In the genomic region with DNA sequence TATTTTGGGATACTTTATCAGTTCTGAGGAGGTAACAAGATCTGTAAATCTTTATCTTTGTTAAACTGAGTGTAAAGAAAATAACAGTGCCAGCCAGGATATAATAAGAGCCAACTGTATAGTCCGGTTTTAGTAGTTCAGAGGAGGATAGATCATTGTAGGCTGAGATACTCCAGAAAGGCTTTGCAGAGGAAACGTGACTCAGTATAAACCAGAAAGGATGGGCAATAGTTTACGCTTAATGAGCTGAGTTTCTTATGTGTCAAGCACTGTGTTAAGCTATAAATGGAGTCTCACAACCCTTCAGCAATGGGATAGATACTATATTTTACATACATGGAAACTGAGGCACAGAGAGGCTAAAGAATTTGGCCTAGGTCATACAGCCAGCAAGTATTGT, we compare ENCODE assay signal across 18 cellular contexts. TPM values are rescaled to one million over a fixed set of nuclear protein-coding genes. Genes with fewer than 3 reads are reported as not detected.
DNase-seq lines count a peak whose midpoint lies in the region; ATAC-seq and TF ChIP-seq lines count a peak whose summit lies in the region.
"Had no signal": no experiment of that assay in that cellular context is flagged by ENCODE, and none has a peak within 500 bp of the region (broad histone marks: within the 10 kb centered on the region; RNA-seq: fewer than 3 reads in every experiment).

No MANE protein-coding gene starts in this region.

- WGBS in GM23248 (ENCODE audit: low coverage in 1 of 2, low lambda C conversion rate in 2 of 2, missing lambda C conversion rate in 2 of 2), 2 experiments = 58 to 62% methylated on average over 3 of the region's 3 CpGs
- WGBS in spleen, 5 donors = 75 to 91% (median 81%) methylated on average over 3 of the region's 3 CpGs

- peaks cover 49% of the 10 kb centered on the region for H3K4me1 Mint-ChIP-seq in T-helper 2 cell treated with Interferon-gamma antibody and Interleukin-4, amounts not matched to agents 5 μg/mL and 100 μg/mL, for 36 hours (ENCODE audit: low read depth)
- peaks cover 55% of the 10 kb centered on the region for H3K4me1 Mint-ChIP-seq in activated CD8-positive, alpha-beta T cell treated with anti-CD3 and anti-CD28 coated beads, Interleukin-2, amount 10 ng/mL, durations not matched to agents 7 days and 5 days (ENCODE audit: low read depth)

- no peak for ATAC-seq in activated CD8-positive, alpha-beta T cell treated with anti-CD3 and anti-CD28 coated beads, Interleukin-2, amount 10 ng/mL, durations not matched to agents 7 days and 5 days
- no peak for ATAC-seq in GM18502 (IDR thresholded peaks at IDR 0.05; ENCODE audit: poor library complexity, unreplicated experiment)
- ATAC-seq: activated CD4-positive, alpha-beta T cell treated with anti-CD3 and anti-CD28 coated beads for 36 hours; right cardiac atrium had no signal

- TF ChIP-seq POLR2A in spleen (IDR thresholded peaks at IDR 0.05) = no peak

- H3K9me2 ChIP-seq in GM23248 (ENCODE audit: insufficient read depth) = no peaks in the 10 kb centered on the region

- H3K9me3 ChIP-seq in GM23248 (ENCODE audit: low read depth) (no peaks in the 10 kb centered on the region), spleen (no peaks in the 10 kb centered on the region)
- H3K9me3 ChIP-seq: tibial artery had no signal

- H3K27ac ChIP-seq in GM23248 (no peak overlapping the region), spleen (no peak overlapping the region)
- H3K27ac ChIP-seq: tibial artery had no signal

- intact Hi-C loops in spleen (cut with DNase I; ENCODE audit: low total_unique reads) = loop anchor here (10.0 kb wide), 1 partner anchor 172 kb away; the partner anchor contains the start of gene ALG5

- H2AFZ ChIP-seq in GM23248 = peak overlapping the region; percentile 25; the same call in 1 of the 2 replicates

- H3K79me2 ChIP-seq in GM23248 (ENCODE audit: insufficient read depth) = peaks cover 64% of the 10 kb centered on the region

- H3K36me3 ChIP-seq in GM23248 (ENCODE audit: low read depth) = peaks cover 16% of the 10 kb centered on the region; the same call in 1 of the 2 replicates
- peaks cover 0 to 31% (median 13%) of the 10 kb centered on the region in 6 donors for H3K36me3 ChIP-seq in spleen

- no peaks in the 10 kb centered on the region for H3K27me3 Mint-ChIP-seq in T-helper 2 cell treated with Interferon-gamma antibody and Interleukin-4, amounts not matched to agents 5 μg/mL and 100 μg/mL, for 36 hours (ENCODE audit: low read depth)
- H3K27me3 Mint-ChIP-seq in activated CD8-positive, alpha-beta T cell treated with anti-CD3 and anti-CD28 coated beads, Interleukin-2, amount 10 ng/mL, durations not matched to agents 7 days and 5 days (ENCODE audit: low read depth) = no peaks in the 10 kb centered on the region
- H3K27me3 Mint-ChIP-seq: activated CD4-positive, alpha-beta T cell treated with anti-CD3 and anti-CD28 coated beads for 36 hours had no signal

- H3K4me3 Mint-ChIP-seq in T-helper 2 cell treated with Interferon-gamma antibody and Interleukin-4, amounts not matched to agents 5 μg/mL and 100 μg/mL, for 36 hours = peak overlapping the region; percentile 22
- peak overlapping the region; percentile 40 for H3K4me3 Mint-ChIP-seq in activated CD8-positive, alpha-beta T cell treated with anti-CD3 and anti-CD28 coated beads, Interleukin-2, amount 10 ng/mL, durations not matched to agents 7 days and 5 days
- H3K4me3 Mint-ChIP-seq: activated CD4-positive, alpha-beta T cell treated with anti-CD3 and anti-CD28 coated beads for 36 hours; nephron had no signal

- CTCF ChIA-PET in activated CD8-positive, alpha-beta T cell treated with anti-CD3 and anti-CD28 coated beads, Interleukin-2, amount 10 ng/mL, durations not matched to agents 7 days and 5 days (lab: Charles Lee) = interaction anchor here (1.0 kb wide), 2 partner anchors 19 to 158 kb away, joined by 3 to 4 read pairs; no protein-coding TSS in a partner anchor

- no peak overlapping the region for H3K27ac Mint-ChIP-seq in T-helper 2 cell treated with Interferon-gamma antibody and Interleukin-4, amounts not matched to agents 5 μg/mL and 100 μg/mL, for 36 hours
- H3K27ac Mint-ChIP-seq in activated CD8-positive, alpha-beta T cell treated with anti-CD3 and anti-CD28 coated beads, Interleukin-2, amount 10 ng/mL, durations not matched to agents 7 days and 5 days = no peak overlapping the region
- H3K27ac Mint-ChIP-seq: activated CD4-positive, alpha-beta T cell treated with anti-CD3 and anti-CD28 coated beads for 36 hours; nephron had no signal

- in situ Hi-C loops in GM23248 (cut with MboI) = no loop called here

- POLR2A ChIA-PET in activated CD8-positive, alpha-beta T cell treated with anti-CD3 and anti-CD28 coated beads, Interleukin-2, amount 10 ng/mL, durations not matched to agents 7 days and 5 days (lab: Charles Lee) = interaction anchor here (1.4 kb wide), 1 partner anchor 177 kb away, joined by 4 read pairs; no protein-coding TSS in a partner anchor

- no peaks in the 10 kb centered on the region for H3F3A ChIP-seq in GM23248 (ENCODE audit: insufficient read depth)

- peaks cover 24% of the 10 kb centered on the region for H3K36me3 Mint-ChIP-seq in T-helper 2 cell treated with Interferon-gamma antibody and Interleukin-4, amounts not matched to agents 5 μg/mL and 100 μg/mL, for 36 hours (ENCODE audit: low read depth)
- H3K36me3 Mint-ChIP-seq in activated CD8-positive, alpha-beta T cell treated with anti-CD3 and anti-CD28 coated beads, Interleukin-2, amount 10 ng/mL, durations not matched to agents 7 days and 5 days (ENCODE audit: low read depth) = peaks cover 31% of the 10 kb centered on the region

- H3K9me3 Mint-ChIP-seq in T-helper 2 cell treated with Interferon-gamma antibody and Interleukin-4, amounts not matched to agents 5 μg/mL and 100 μg/mL, for 36 hours = no peaks in the 10 kb centered on the region
- no peaks in the 10 kb centered on the region for H3K9me3 Mint-ChIP-seq in activated CD8-positive, alpha-beta T cell treated with anti-CD3 and anti-CD28 coated beads, Interleukin-2, amount 10 ng/mL, durations not matched to agents 7 days and 5 days (ENCODE audit: insufficient read depth)
- H3K9me3 Mint-ChIP-seq: nephron had no signal

- TF ChIP-seq CTCF in spleen (IDR thresholded peaks at IDR 0.05 in 8 of 11, conservative IDR thresholded peaks at IDR 0.05 in 3 of 11) = no peak

- peak overlapping the region; percentile 18; the same call in 1 of the 2 replicates for H3K4me3 ChIP-seq in GM23248
- H3K4me3 ChIP-seq in spleen = no peak overlapping the region
- H3K4me3 ChIP-seq: tibial artery had no signal

- H4K20me1 ChIP-seq in GM23248 (ENCODE audit: insufficient read depth) = no peaks in the 10 kb centered on the region

- H3K4me2 ChIP-seq in GM23248 (ENCODE audit: unreplicated experiment) = no peak overlapping the region

- no peak overlapping the region for H3K9ac ChIP-seq in GM23248

- peaks cover 9% of the 10 kb centered on the region for H3K4me1 ChIP-seq in GM23248 (ENCODE audit: insufficient read depth)
- H3K4me1 ChIP-seq in spleen = peaks cover 10 to 65% (median 43%) of the 10 kb centered on the region in 6 donors

- H3K27me3 ChIP-seq in GM23248 (replicated peaks; ENCODE audit: insufficient read depth) (no peaks in the 10 kb centered on the region), spleen (replicated peaks in 1 of 7) (no peaks in the 10 kb centered on the region)
- H3K27me3 ChIP-seq: tibial artery had no signal

- DNase-seq in T-helper 2 cell treated with Interferon-gamma antibody and Interleukin-4, amounts not matched to agents 5 μg/mL and 100 μg/mL, for 36 hours (ENCODE audit: low spot score) = no peak
- no peak for DNase-seq in T-helper 2 cell
- DNase-seq in GM23248 = peak; percentile 45
- no peak for DNase-seq in activated CD8-positive, alpha-beta T cell treated with anti-CD3 and anti-CD28 coated beads, Interleukin-2, amount 10 ng/mL, durations not matched to agents 7 days and 5 days
- peak; percentile 39 for DNase-seq in iris pigment epithelial cell (ENCODE audit: low read depth)
- DNase-seq in NCI-H446 (lab: John Stamatoyannopoulos, UW) = no peak
- no peak for DNase-seq in spleen
- DNase-seq: ACHN; activated CD4-positive, alpha-beta T cell treated with anti-CD3 and anti-CD28 coated beads for 36 hours; activated effector memory CD4-positive, alpha-beta T cell treated with anti-CD3 and anti-CD28 coated beads, Interleukin-2, amount 50 U/mL, for 16 hours; effector CD8-positive, alpha-beta T cell; NCI-H2029; NCI-H774; right cardiac atrium; stimulated activated CD4-positive, alpha-beta T cell treated with anti-CD3 and anti-CD28 coated beads, Interleukin-2, amount 100 ng/mL, for 24 hours; tibial artery had no signal

RNA-seq across cellular contexts. Expression of gene RFXAP, which starts 3.8 kb away (rescaled TPM):
- total RNA-seq in GM23248 (2014; rRNA removed; shearing (Covaris generic)) = 0.89 and 1.8 TPM in 2 replicates
- polyA plus RNA-seq in GM23248 (2016; fragmentation: Nextera tagmentation; extraction: Ambion mirVana) (2.2 and 2.4 TPM in 2 replicates), spleen (1 to 10 TPM; 4.6 to 5.5 (median 5.0) TPM)
- 10 to 100 TPM; 12.8 to 13.9 TPM for total RNA-seq in activated CD8-positive, alpha-beta T cell treated with anti-CD3 and anti-CD28 coated beads, Interleukin-2, amount 10 ng/mL, durations not matched to agents 7 days and 5 days
- 1 to 10 TPM; 5.7 to 9.3 (median 7.2) TPM for total RNA-seq in spleen

Comparison
In these comparisons a context has a peak if more than half of its experiments do, and no peak if none do; other contexts are left out.
1. DNase-seq: peak in GM23248 (single experiment) and iris pigment epithelial cell (single experiment); none in T-helper 2 cell treated with Interferon-gamma antibody and Interleukin-4, amounts not matched to agents 5 μg/mL and 100 μg/mL, for 36 hours (single experiment), T-helper 2 cell (0 of 5), activated CD8-positive, alpha-beta T cell treated with anti-CD3 and anti-CD28 coated beads, Interleukin-2, amount 10 ng/mL, durations not matched to agents 7 days and 5 days (single experiment), NCI-H446 (0 of 2) and spleen (single experiment).